23 cellular contexts compared by ENCODE assay signal in the genomic region with DNA sequence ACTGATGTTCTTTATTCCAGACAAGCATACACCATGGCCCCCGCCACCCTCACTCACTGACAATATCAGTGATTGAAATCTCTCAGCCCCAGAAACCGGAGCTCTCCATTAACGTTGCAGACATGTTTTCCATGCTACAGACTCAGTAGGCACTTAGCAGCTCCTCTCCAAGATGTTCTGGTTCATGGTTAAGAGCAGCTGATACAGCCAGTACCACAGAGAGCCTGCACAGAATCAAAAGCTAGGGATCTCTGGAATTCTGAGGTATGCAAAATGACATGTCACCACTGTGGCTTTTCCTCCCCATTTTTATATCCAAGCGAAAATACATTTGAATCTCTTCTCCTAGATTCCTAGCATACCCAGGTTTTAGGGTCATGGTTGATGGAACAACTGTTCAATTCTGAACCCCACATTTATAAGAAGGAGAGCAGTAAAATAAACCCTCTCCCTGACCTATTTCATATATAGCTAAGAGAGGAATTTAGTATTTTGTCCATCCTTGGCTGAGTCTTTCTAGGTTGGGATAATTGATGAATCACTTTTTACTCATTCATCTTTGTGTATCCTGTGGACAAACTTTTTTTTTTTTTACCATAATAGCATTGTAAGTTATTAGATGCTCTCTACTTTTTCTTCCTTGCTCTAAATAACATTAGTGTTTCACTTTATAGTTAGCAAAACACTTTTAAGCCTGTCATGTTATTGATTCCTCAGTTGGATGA.
"Had no signal": no experiment of that assay in that cellular context is flagged by ENCODE, and none has a peak within 500 bp of the region (broad histone marks: within the 10 kb centered on the region; RNA-seq: fewer than 3 reads in every experiment).

No MANE protein-coding gene starts in this region.

- H3K4me3 Mint-ChIP-seq: activated B cell treated with CpG ODN at 0.5 μM for 24 hours; activated CD4-positive, alpha-beta memory T cell treated with anti-CD3 and anti-CD28 coated beads for 36 hours; activated naive CD8-positive, alpha-beta T cell treated with anti-CD3 and anti-CD28 coated beads for 36 hours; activated T-helper 1 cell treated with anti-CD3 and anti-CD28 coated beads, Interleukin-12 subunit alpha, Interleukin-12 subunit beta, Interleukin-2, Interleukin-4 antibody, amounts not matched to agents 30 ng/mL and 10 ng/mL and 1 ng/mL, durations not matched to agents 14 hours and 24 hours and 36 hours; mesothelial cell of epicardium; natural killer cell treated with Interleukin-12 subunit alpha and Interleukin-12 subunit beta and Interleukin-15 and Interleukin-18, amount 100 ng/mL, for 72 hours; stimulated activated naive B cell treated with anti-CD40 and anti-IgM and Interleukin-4, amounts not matched to agents 10 μg/mL and 1 μg/mL and 100 μg/mL, for 72 hours had no signal

- H3K27me3 Mint-ChIP-seq: activated B cell treated with CpG ODN at 0.5 μM for 24 hours; activated CD4-positive, alpha-beta memory T cell treated with anti-CD3 and anti-CD28 coated beads for 36 hours; activated naive CD8-positive, alpha-beta T cell treated with anti-CD3 and anti-CD28 coated beads for 36 hours; natural killer cell treated with Interleukin-12 subunit alpha and Interleukin-12 subunit beta and Interleukin-15 and Interleukin-18, amount 100 ng/mL, for 72 hours; stimulated activated naive B cell treated with anti-CD40 and anti-IgM and Interleukin-4, amounts not matched to agents 10 μg/mL and 1 μg/mL and 100 μg/mL, for 72 hours had no signal

- H3K4me3 ChIP-seq: esophagus muscularis mucosa, left lung, sigmoid colon, spleen, thoracic aorta, upper lobe of right lung had no signal

- FAIRE-seq: kidney, TTC549 had no signal

- ATAC-seq: left lung; natural killer cell treated with Interleukin-12 subunit alpha and Interleukin-12 subunit beta and Interleukin-15 and Interleukin-18, amount 100 ng/mL, for 72 hours; stimulated activated naive B cell treated with anti-CD40 and anti-IgM and Interleukin-4, amounts not matched to agents 10 μg/mL and 1 μg/mL and 100 μg/mL, for 72 hours; upper lobe of right lung had no signal

- H3K27ac Mint-ChIP-seq: activated B cell treated with CpG ODN at 0.5 μM for 24 hours; activated CD4-positive, alpha-beta memory T cell treated with anti-CD3 and anti-CD28 coated beads for 36 hours; activated naive CD8-positive, alpha-beta T cell treated with anti-CD3 and anti-CD28 coated beads for 36 hours; activated T-helper 1 cell treated with anti-CD3 and anti-CD28 coated beads, Interleukin-12 subunit alpha, Interleukin-12 subunit beta, Interleukin-2, Interleukin-4 antibody, amounts not matched to agents 30 ng/mL and 10 ng/mL and 1 ng/mL, durations not matched to agents 14 hours and 24 hours and 36 hours; mesothelial cell of epicardium; natural killer cell treated with Interleukin-12 subunit alpha and Interleukin-12 subunit beta and Interleukin-15 and Interleukin-18, amount 100 ng/mL, for 72 hours; stimulated activated naive B cell treated with anti-CD40 and anti-IgM and Interleukin-4, amounts not matched to agents 10 μg/mL and 1 μg/mL and 100 μg/mL, for 72 hours had no signal

- H3K9me3 Mint-ChIP-seq: activated B cell treated with CpG ODN at 0.5 μM for 24 hours; activated naive CD8-positive, alpha-beta T cell treated with anti-CD3 and anti-CD28 coated beads for 36 hours; activated T-helper 1 cell treated with anti-CD3 and anti-CD28 coated beads, Interleukin-12 subunit alpha, Interleukin-12 subunit beta, Interleukin-2, Interleukin-4 antibody, amounts not matched to agents 30 ng/mL and 10 ng/mL and 1 ng/mL, durations not matched to agents 14 hours and 24 hours and 36 hours; mesothelial cell of epicardium had no signal

- H3K4me1 Mint-ChIP-seq: activated B cell treated with CpG ODN at 0.5 μM for 24 hours; activated naive CD8-positive, alpha-beta T cell treated with anti-CD3 and anti-CD28 coated beads for 36 hours; mesothelial cell of epicardium; stimulated activated naive B cell treated with anti-CD40 and anti-IgM and Interleukin-4, amounts not matched to agents 10 μg/mL and 1 μg/mL and 100 μg/mL, for 72 hours had no signal

- H3K36me3 ChIP-seq: esophagus muscularis mucosa, left lung, sigmoid colon, spleen, thoracic aorta, upper lobe of right lung had no signal

- DNase-seq: activated B cell treated with CpG ODN at 0.5 μM for 24 hours; activated CD4-positive, alpha-beta memory T cell treated with anti-CD3 and anti-CD28 coated beads for 36 hours; activated CD4-positive, alpha-beta T cell treated with anti-CD3 and anti-CD28 coated beads for 4 hours; activated gamma-delta T cell treated with Interleukin-2 at 50 U/mL for 16 hours; activated naive CD8-positive, alpha-beta T cell treated with anti-CD3 and anti-CD28 coated beads for 36 hours; activated T-cell treated with anti-CD3 and anti-CD28 coated beads for 4 hours; anterior cingulate cortex; cortex of kidney; glutamatergic neuron; hypothalamus; kidney; left lung; sigmoid colon; spleen; stimulated activated CD4-positive, alpha-beta T cell treated with anti-CD3 and anti-CD28 coated beads, Interleukin-4, amount 100 ng/mL, for 4 hours; stimulated activated naive B cell treated with anti-CD40 and anti-IgM and Interleukin-4, amounts not matched to agents 10 μg/mL and 1 μg/mL and 100 μg/mL, for 72 hours; upper lobe of right lung had no signal

- H3K9me3 ChIP-seq: esophagus muscularis mucosa, left lung, sigmoid colon, spleen, thoracic aorta, upper lobe of right lung had no signal

- H3K27ac ChIP-seq: esophagus muscularis mucosa, left lung, sigmoid colon, spleen, thoracic aorta, upper lobe of right lung had no signal

- H3K27me3 ChIP-seq: esophagus muscularis mucosa, left lung, sigmoid colon, spleen, upper lobe of right lung had no signal

- H3K4me1 ChIP-seq: esophagus muscularis mucosa, left lung, sigmoid colon, spleen, upper lobe of right lung had no signal

- H3K36me3 Mint-ChIP-seq: activated CD4-positive, alpha-beta memory T cell treated with anti-CD3 and anti-CD28 coated beads for 36 hours; activated naive CD8-positive, alpha-beta T cell treated with anti-CD3 and anti-CD28 coated beads for 36 hours; natural killer cell treated with Interleukin-12 subunit alpha and Interleukin-12 subunit beta and Interleukin-15 and Interleukin-18, amount 100 ng/mL, for 72 hours; stimulated activated naive B cell treated with anti-CD40 and anti-IgM and Interleukin-4, amounts not matched to agents 10 μg/mL and 1 μg/mL and 100 μg/mL, for 72 hours had no signal
